1 cellular context compared by ENCODE assay signal in genomic region chr2:102291221-102292075, GRCh38.
TF ChIP-seq lines count a peak whose summit lies in the region.

No MANE protein-coding gene starts in this region.

TF ChIP-seq in K562, 482 proteins besides CTCF, POLR2A, EP300 and RAD21:
- no peak for TF ChIP-seq ZBTB17 (CRISPR knock-in tag; IDR thresholded peaks at IDR 0.05)
- TF ChIP-seq RB1 (IDR thresholded peaks at IDR 0.05; ENCODE audit: low read depth): no peak
- peak; percentile 44; the same call in 1 of the 2 replicates for TF ChIP-seq NFIX (CRISPR knock-in tag; IDR thresholded peaks at IDR 0.05; ENCODE audit: low read depth)
- TF ChIP-seq XRCC5 (IDR thresholded peaks at IDR 0.05; ENCODE audit: low read depth, low read length): no peak
- no peak for TF ChIP-seq FOXJ3 (CRISPR knock-in tag; IDR thresholded peaks at IDR 0.05)
- peak; percentile 90 for TF ChIP-seq NFIC (IDR thresholded peaks at IDR 0.05)
- TF ChIP-seq IRF9 (tag; IDR thresholded peaks at IDR 0.05): no peak
